In genomic region chr11:103633037-103633788, GRCh38 we compare ENCODE assay signal across 13 cellular contexts.
DNase-seq lines count a peak whose midpoint lies in the region; ATAC-seq, FAIRE-seq and TF ChIP-seq lines count a peak whose summit lies in the region.
"Had no signal": no experiment of that assay in that cellular context is flagged by ENCODE, and none has a peak within 500 bp of the region (broad histone marks: within the 10 kb centered on the region; RNA-seq: fewer than 3 reads in every experiment).

No MANE protein-coding gene starts in this region.

- TF ChIP-seq POLR2A in tibial nerve (IDR thresholded peaks at IDR 0.05), result no peak

- no peaks in the 10 kb centered on the region for H3K79me2 ChIP-seq in neural progenitor cell (ENCODE audit: low read depth)

- H3K36me3 Mint-ChIP-seq in neural progenitor cell, result no peaks in the 10 kb centered on the region
- H3K36me3 Mint-ChIP-seq in chondrocyte (ENCODE audit: low read depth), result no peaks in the 10 kb centered on the region
- H3K36me3 Mint-ChIP-seq: T-cell had no signal

- H3F3A ChIP-seq in neural progenitor cell (ENCODE audit: low read depth), result no peaks in the 10 kb centered on the region

- H3K4me1 Mint-ChIP-seq in neural progenitor cell, result peaks cover 20% of the 10 kb centered on the region
- H3K4me1 Mint-ChIP-seq in chondrocyte (ENCODE audit: low read depth), result peaks cover 17% of the 10 kb centered on the region
- H3K4me1 Mint-ChIP-seq: T-cell had no signal

- no peaks in the 10 kb centered on the region for H3K9me3 Mint-ChIP-seq in neural progenitor cell
- H3K9me3 Mint-ChIP-seq in chondrocyte (ENCODE audit: low read depth), result no peaks in the 10 kb centered on the region
- H3K9me3 Mint-ChIP-seq: T-cell had no signal

- DNase-seq in GM03348 (ENCODE audit: low spot score), result peak; percentile 79
- DNase-seq in RCC 7860 (ENCODE audit: low spot score), result peak; percentile 15
- DNase-seq in fibroblast of pulmonary artery (ENCODE audit: low read depth), result peak; percentile 81
- no peak for DNase-seq in neural progenitor cell (ENCODE audit: low spot score)
- DNase-seq in tibial nerve (ENCODE audit: low spot score in 2 of 2), result no peak
- no peak for DNase-seq in chondrocyte (ENCODE audit: low spot score)
- DNase-seq: activated CD4-positive, alpha-beta T cell treated with anti-CD3 and anti-CD28 coated beads for 48 hours; KBM-7; NCI-H2029 treated with DMSO at 0.1 percent for 48 hours; T-cell had no signal

- H3K36me3 ChIP-seq in neural progenitor cell (no peaks in the 10 kb centered on the region), tibial nerve (no peaks in the 10 kb centered on the region)

- H3K4me3 ChIP-seq in fibroblast of pulmonary artery (replicated peaks; ENCODE audit: low read depth, low read length), result no peak overlapping the region
- H3K4me3 ChIP-seq in neural progenitor cell, result no peak overlapping the region
- H3K4me3 ChIP-seq in tibial nerve, result no peak overlapping the region

- no peak for TF ChIP-seq EP300 in tibial nerve (IDR thresholded peaks at IDR 0.05)

- H3K4me1 ChIP-seq in neural progenitor cell, result no peaks in the 10 kb centered on the region
- peaks cover 0 to 3% (median 0%) of the 10 kb centered on the region in 4 donors for H3K4me1 ChIP-seq in tibial nerve

- no peak overlapping the region for H3K4me2 ChIP-seq in neural progenitor cell

- no peak overlapping the region for H3K9ac ChIP-seq in neural progenitor cell

- no peak overlapping the region for H2AFZ ChIP-seq in neural progenitor cell (replicated peaks)

- H3K4me3 Mint-ChIP-seq in neural progenitor cell (no peak overlapping the region), chondrocyte (ENCODE audit: unreplicated experiment) (no peak overlapping the region)
- H3K4me3 Mint-ChIP-seq: T-cell had no signal

- FAIRE-seq in RCC 7860 (lab: Jason Lieb, UNC), result no peak
- FAIRE-seq: D721Med, GM19239 had no signal

- H3K27ac ChIP-seq in neural progenitor cell (no peak overlapping the region), tibial nerve (no peak overlapping the region)

- H3K27me3 Mint-ChIP-seq in neural progenitor cell (ENCODE audit: insufficient read depth, low read depth), result no peaks in the 10 kb centered on the region
- no peaks in the 10 kb centered on the region for H3K27me3 Mint-ChIP-seq in chondrocyte (ENCODE audit: low read depth)

- peak; percentile 22 for TF ChIP-seq CTCF in fibroblast of pulmonary artery (IDR thresholded peaks at IDR 0.05; ENCODE audit: low read length, missing control alignments)
- TF ChIP-seq CTCF in neural progenitor cell (IDR thresholded peaks at IDR 0.05), result no peak
- TF ChIP-seq CTCF in tibial nerve (IDR thresholded peaks at IDR 0.05), result no peak
- TF ChIP-seq CTCF in chondrocyte (IDR thresholded peaks at IDR 0.05), result no peak

- H3K27me3 ChIP-seq in neural progenitor cell (no peaks in the 10 kb centered on the region), tibial nerve (no peaks in the 10 kb centered on the region)

- H3K9me3 ChIP-seq in neural progenitor cell (ENCODE audit: low read depth), result no peaks in the 10 kb centered on the region
- H3K9me3 ChIP-seq in tibial nerve, result no peaks in the 10 kb centered on the region

- H3K27ac Mint-ChIP-seq in neural progenitor cell, result peak overlapping the region; percentile 55
- H3K27ac Mint-ChIP-seq in chondrocyte (ENCODE audit: unreplicated experiment), result no peak overlapping the region
- H3K27ac Mint-ChIP-seq: T-cell had no signal

- WGBS in tibial nerve, 2 donors, result 88 to 94% methylated on average over 1 of the region's 1 CpG

- no peaks in the 10 kb centered on the region for H4K20me1 ChIP-seq in neural progenitor cell (ENCODE audit: low read depth)

- ATAC-seq in GM18867 (IDR thresholded peaks at IDR 0.05; ENCODE audit: unreplicated experiment), result no peak
- ATAC-seq: T-cell had no signal

Comparison
In these comparisons a context has a peak if more than half of its experiments do, and no peak if none do; other contexts are left out.
1. DNase-seq: peak in GM03348 (single experiment), RCC 7860 (single experiment) and fibroblast of pulmonary artery (single experiment); none in neural progenitor cell (single experiment), tibial nerve (0 of 2) and chondrocyte (single experiment).